ENCODE assay signal across 24 cellular contexts in genomic region chrX:86887341-86887740, GRCh38.
"Had no signal": no experiment of that assay in that cellular context is flagged by ENCODE, and none has a peak within 500 bp of the region (broad histone marks: within the 10 kb centered on the region; RNA-seq: fewer than 3 reads in every experiment).

No MANE protein-coding gene starts in this region.

- H3K4me3 ChIP-seq: cardiac muscle cell, SK-N-MC had no signal

- H3K27ac ChIP-seq: brain microvascular endothelial cell, cardiac muscle cell, SK-N-MC, VCaP had no signal

- DNase-seq: activated CD4-positive, alpha-beta memory T cell treated with anti-CD3 and anti-CD28 coated beads for 36 hours; activated CD4-positive, alpha-beta T cell treated with anti-CD3 and anti-CD28 coated beads, Interleukin-2, amount 10 ng/mL, durations not matched to agents 7 days and 5 days; activated CD4-positive, CD25-positive, alpha-beta regulatory T cell; activated CD8-positive, alpha-beta memory T cell treated with anti-CD3 and anti-CD28 coated beads for 24 hours; activated gamma-delta T cell; activated naive CD4-positive, alpha-beta T cell treated with anti-CD3 and anti-CD28 coated beads for 36 hours; activated naive CD8-positive, alpha-beta T cell treated with anti-CD3 and anti-CD28 coated beads for 36 hours; activated T-cell treated with anti-CD3 and anti-CD28 coated beads, Interleukin-2, amount 50 U/mL, for 48 hours; brain microvascular endothelial cell; MM.1S; NCI-H187; NCI-H2081 treated with DMSO at 0.1 percent for 48 hours; NCI-H446; NCI-H524; NK-92 treated with Interleukin-12 subunit alpha and Interleukin-12 subunit beta, amount 100 ng/mL, for 24 hours; OCI-M1; RPMI8226; T-helper 1 cell had no signal

- H3K36me3 ChIP-seq: brain microvascular endothelial cell, cardiac muscle cell had no signal

- H3K27me3 ChIP-seq: brain microvascular endothelial cell, cardiac muscle cell had no signal

- ATAC-seq: activated T-helper 17 cell treated with anti-CD3 and anti-CD28 coated beads, Interleukin-2, amount 50 U/mL, for 72 hours; Panc1; Right ventricle myocardium inferior had no signal
